In genomic region chrX:25897758-25898157, GRCh38 we compare ENCODE assay signal across 11 cellular contexts.
"Had no signal": no experiment of that assay in that cellular context is flagged by ENCODE, and none has a peak within 500 bp of the region (broad histone marks: within the 10 kb centered on the region; RNA-seq: fewer than 3 reads in every experiment).

No MANE protein-coding gene starts in this region.

- H3K9me3 ChIP-seq: HAP-1 had no signal

- DNase-seq: GM23248, GOT3, H7, H9, HCEC 1CT, HFFc6 had no signal

- H3K4me1 ChIP-seq: HAP-1 had no signal

- ATAC-seq: GM23338, HCT116 had no signal

- H3K9ac ChIP-seq: GM23248 had no signal

- H2AFZ ChIP-seq: GM23248, GM23338 had no signal

- H3K27ac ChIP-seq: GM23248 had no signal

- FAIRE-seq: H1, H54 had no signal

- H3K4me2 ChIP-seq: GM23338 had no signal

- H3K36me3 ChIP-seq: HAP-1 had no signal

- H3K4me3 ChIP-seq: GM23248, GM23338, HAP-1 had no signal
